ENCODE assay signal across 22 cellular contexts in the genomic region with DNA sequence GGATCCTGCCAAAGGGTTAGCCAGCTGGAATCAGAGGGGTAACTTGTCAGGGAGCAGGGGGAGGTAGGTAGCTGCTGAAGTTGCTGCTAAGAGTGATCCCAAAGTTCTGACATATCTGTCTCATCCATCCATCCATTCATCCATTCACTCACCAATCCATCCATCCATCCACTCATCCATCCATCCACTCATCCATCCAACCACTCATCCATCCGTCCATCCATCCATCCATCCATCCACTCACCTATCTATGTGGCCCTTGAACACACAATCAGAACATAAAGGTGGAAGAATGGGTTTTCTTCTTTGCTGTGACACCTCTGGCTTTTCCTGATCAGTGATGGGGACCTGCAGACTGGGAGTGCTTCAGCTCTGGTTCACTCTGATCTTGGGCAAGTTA. TPM values are rescaled to one million over a fixed set of nuclear protein-coding genes. Genes with fewer than 3 reads are reported as not detected.
"Had no signal": no experiment of that assay in that cellular context is flagged by ENCODE, and none has a peak within 500 bp of the region (broad histone marks: within the 10 kb centered on the region; RNA-seq: fewer than 3 reads in every experiment).

No MANE protein-coding gene starts in this region.

- H2AFZ ChIP-seq: hepatocyte had no signal

- H3K4me3 Mint-ChIP-seq: naive thymus-derived CD8-positive, alpha-beta T cell had no signal

- H3K9me3 ChIP-seq: esophagus squamous epithelium, mucosa of descending colon, neutrophil, spleen had no signal

- ATAC-seq: sciatic nerve had no signal

- DNase-seq: esophagus squamous epithelium, kidney glomerular epithelial cell, posterior cingulate gyrus had no signal

- H3K27ac Mint-ChIP-seq: naive thymus-derived CD8-positive, alpha-beta T cell had no signal

- H3K27ac ChIP-seq: epithelial cell of prostate, esophagus squamous epithelium, foreskin keratinocyte, hepatocyte, neutrophil, spleen had no signal

- H3K36me3 ChIP-seq: esophagus squamous epithelium, neutrophil, spleen had no signal

- H3K27me3 ChIP-seq: hepatocyte had no signal

- H3K79me2 ChIP-seq: hepatocyte had no signal

- FAIRE-seq: endometrium, islet of Langerhans had no signal

- H3K4me3 ChIP-seq: esophagus squamous epithelium, hepatocyte, mucosa of descending colon, spleen had no signal

- H3K4me2 ChIP-seq: hepatocyte had no signal

RNA-seq across cellular contexts. Expression of gene C5orf52, which starts 3.0 kb away (rescaled TPM):
- total RNA-seq: esophagus squamous epithelium; foreskin keratinocyte; hepatocyte; left lobe of liver; lower leg skin; mammary epithelial cell; naive thymus-derived CD8-positive, alpha-beta T cell; osteoblast; pulmonary artery endothelial cell; sciatic nerve; skeletal muscle tissue; spleen; urinary bladder had no signal
- polyA plus RNA-seq: foreskin keratinocyte; hepatocyte; mammary epithelial cell; naive thymus-derived CD8-positive, alpha-beta T cell; neural cell; spleen; thymus; urinary bladder had no signal

RNA-seq across cellular contexts. Expression of gene SOX30, which starts 16.1 kb away (rescaled TPM):
- total RNA-seq: esophagus squamous epithelium, hepatocyte, left lobe of liver, mammary epithelial cell, pulmonary artery endothelial cell, skeletal muscle tissue, urinary bladder had no signal
- polyA plus RNA-seq: hepatocyte, neural cell had no signal
